In genomic region chr7:22856437-22856836, GRCh38 we compare ENCODE assay signal across 14 cellular contexts. TPM values are rescaled to one million over a fixed set of nuclear protein-coding genes. Genes with fewer than 3 reads are reported as not detected.
DNase-seq lines count a peak whose midpoint lies in the region; ATAC-seq and TF ChIP-seq lines count a peak whose summit lies in the region.
"Had no signal": no experiment of that assay in that cellular context is flagged by ENCODE, and none has a peak within 500 bp of the region (broad histone marks: within the 10 kb centered on the region; RNA-seq: fewer than 3 reads in every experiment).

No MANE protein-coding gene starts in this region.

- H3K36me3 Mint-ChIP-seq in activated naive CD4-positive, alpha-beta T cell treated with anti-CD3 and anti-CD28 coated beads for 36 hours (ENCODE audit: low read depth): peaks cover 52% of the 10 kb centered on the region

- in situ Hi-C loops in Panc1 (cut with HindIII; ENCODE audit: low pct_unique_long_range_greater_than_20kb, low sequenced_read_pairs): no loop called here

- TF ChIP-seq CTCF in Panc1 (IDR thresholded peaks at IDR 0.05): no peak
- no peak for TF ChIP-seq CTCF in epithelial cell of esophagus (IDR thresholded peaks at IDR 0.05; ENCODE audit: insufficient read depth, low read depth, low read length, missing control alignments)

- peak overlapping the region; percentile 87 for H3K4me3 Mint-ChIP-seq in activated naive CD4-positive, alpha-beta T cell treated with anti-CD3 and anti-CD28 coated beads for 36 hours

- POLR2A ChIA-PET in Panc1 (lab: Charles Lee): interaction anchor here (0.6 kb wide), 2 partner anchors 129 to 1487 kb away, joined by 3 read pairs; partner anchors contain the start of gene IL6

- H3K9me3 ChIP-seq in Panc1 (ENCODE audit: control insufficient read depth, insufficient read depth, low read depth, low read length) (no peaks in the 10 kb centered on the region), subcutaneous abdominal adipose tissue (ENCODE audit: control insufficient read depth in 5 of 5, low read length in 5 of 5) (no peaks in the 10 kb centered on the region)
- H3K9me3 ChIP-seq: BE2C had no signal

- H3K27ac ChIP-seq in Panc1 (ENCODE audit: low read length): peak overlapping the region; percentile 98
- H3K27ac ChIP-seq in subcutaneous abdominal adipose tissue (ENCODE audit: low read depth, low read length): peak overlapping the region; percentile 98

- peak overlapping the region; percentile 59 for H3K27ac Mint-ChIP-seq in activated naive CD4-positive, alpha-beta T cell treated with anti-CD3 and anti-CD28 coated beads for 36 hours
- H3K27ac Mint-ChIP-seq: nephron had no signal

- no peak for DNase-seq in activated naive CD4-positive, alpha-beta T cell treated with anti-CD3 and anti-CD28 coated beads for 36 hours
- DNase-seq in activated naive CD4-positive, alpha-beta T cell treated with anti-CD3 and anti-CD28 coated beads, Interleukin-2, amount 50 U/mL, for 16 hours: no peak
- DNase-seq in Panc1 (ENCODE audit: low read depth, low spot score) (no peak), epithelial cell of esophagus (ENCODE audit: low read depth) (no peak), OCI-M1 (lab: John Stamatoyannopoulos, UW) (no peak)
- DNase-seq: activated effector memory CD4-positive, alpha-beta T cell treated with Interleukin-2 at 50 U/mL for 16 hours; BE2C; effector CD4-positive, alpha-beta T cell; NCI-H510A; stimulated activated CD4-positive, alpha-beta T cell treated with anti-CD3 and anti-CD28 coated beads, Interleukin-4, amount 100 ng/mL, for 4 hours had no signal

- no peak overlapping the region for H3K9ac ChIP-seq in subcutaneous abdominal adipose tissue (ENCODE audit: low read length in 5 of 5)

- no TSS peak for BruUV-seq in Panc1 (replicated peaks; lab: Mats Ljungman, UMichigan)

- peaks cover 3% of the 10 kb centered on the region for H3K27me3 Mint-ChIP-seq in activated naive CD4-positive, alpha-beta T cell treated with anti-CD3 and anti-CD28 coated beads for 36 hours (ENCODE audit: low read depth)

- peaks cover 44% of the 10 kb centered on the region for H3K4me1 Mint-ChIP-seq in activated naive CD4-positive, alpha-beta T cell treated with anti-CD3 and anti-CD28 coated beads for 36 hours (ENCODE audit: low read depth)

- H3K36me3 ChIP-seq in Panc1 (ENCODE audit: control insufficient read depth, insufficient read depth, low read length) (peaks cover 16% of the 10 kb centered on the region), subcutaneous abdominal adipose tissue (ENCODE audit: control insufficient read depth in 5 of 5, insufficient read depth in 5 of 5, low read length in 5 of 5) (peaks cover 2 to 15% (median 10%) of the 10 kb centered on the region in 5 donors)

- intact Hi-C loops in activated naive CD4-positive, alpha-beta T cell treated with anti-CD3 and anti-CD28 coated beads for 36 hours (cut with micrococcal nuclease): no loop called here
- intact Hi-C loops in Panc1 (cut with micrococcal nuclease; ENCODE audit: unreplicated experiment): no loop called here

- CTCF ChIA-PET in activated naive CD4-positive, alpha-beta T cell treated with anti-CD3 and anti-CD28 coated beads for 36 hours (lab: Charles Lee): interaction anchor here (1.4 to 1.9 kb wide), 4 partner anchors 11 to 199 kb away, joined by 4 to 12 read pairs (median 8); no protein-coding TSS in a partner anchor
- CTCF ChIA-PET in Panc1 (lab: Charles Lee): no interaction called here

- H3K27me3 ChIP-seq in Panc1 (ENCODE audit: control insufficient read depth, insufficient read depth, low read length) (no peaks in the 10 kb centered on the region), subcutaneous abdominal adipose tissue (ENCODE audit: control insufficient read depth in 5 of 5, insufficient read depth in 4 of 5, low read length in 5 of 5) (no peaks in the 10 kb centered on the region)
- H3K27me3 ChIP-seq: BE2C had no signal

- ATAC-seq in Panc1 (no peak), GM21737 (IDR thresholded peaks at IDR 0.05; ENCODE audit: unreplicated experiment) (no peak), GM18511 (IDR thresholded peaks at IDR 0.05; ENCODE audit: unreplicated experiment) (no peak)

- H3K4me3 ChIP-seq in Panc1 (ENCODE audit: low read depth in 2 of 2, low read length in 2 of 2): no peak overlapping the region; a peak in 1 of 4 replicates
- peak overlapping the region; percentile 78 for H3K4me3 ChIP-seq in epithelial cell of esophagus (ENCODE audit: low read length)
- H3K4me3 ChIP-seq in subcutaneous abdominal adipose tissue (ENCODE audit: low read depth in 1 of 5, low read length in 5 of 5): no peak overlapping the region

- no peaks in the 10 kb centered on the region for H3K9me3 Mint-ChIP-seq in activated naive CD4-positive, alpha-beta T cell treated with anti-CD3 and anti-CD28 coated beads for 36 hours
- H3K9me3 Mint-ChIP-seq: nephron had no signal

- H3K4me1 ChIP-seq in Panc1 (ENCODE audit: control insufficient read depth, insufficient read depth, low read length) (peaks cover 36% of the 10 kb centered on the region), subcutaneous abdominal adipose tissue (ENCODE audit: control insufficient read depth in 5 of 5, insufficient read depth in 5 of 5, low read length in 5 of 5) (peaks cover 5 to 48% (median 40%) of the 10 kb centered on the region in 5 donors)
- H3K4me1 ChIP-seq: BE2C had no signal

RNA-seq across cellular contexts. Expression of gene TOMM7, which starts 33.8 kb away (rescaled TPM):
- total RNA-seq in activated naive CD4-positive, alpha-beta T cell treated with anti-CD3 and anti-CD28 coated beads for 36 hours: 100 to 1,000 TPM; 269 to 297 TPM
- total RNA-seq in Panc1 (2021; ENCODE audit: unreplicated experiment): 295 TPM
- polyA plus RNA-seq in Panc1 (2012; ENCODE audit: insufficient read length): 833 TPM
